In genomic region chrX:20267599-20267923, GRCh38 we compare ENCODE assay signal across 8 cellular contexts. TPM values are rescaled to one million over a fixed set of nuclear protein-coding genes. Genes with fewer than 3 reads are reported as not detected.
DNase-seq lines count a peak whose midpoint lies in the region; ATAC-seq, FAIRE-seq and TF ChIP-seq lines count a peak whose summit lies in the region.

No MANE protein-coding gene starts in this region.

- H3K27me3 Mint-ChIP-seq in activated T-helper 1 cell treated with anti-CD3 and anti-CD28 coated beads, Interleukin-12 subunit alpha, Interleukin-12 subunit beta, Interleukin-2, Interleukin-4 antibody, amounts not matched to agents 30 ng/mL and 10 ng/mL and 1 ng/mL, durations not matched to agents 14 hours and 24 hours and 36 hours (ENCODE audit: insufficient read depth) = peaks cover 8% of the 10 kb centered on the region

- H3K27me3 ChIP-seq in H7 (ENCODE audit: control insufficient read depth, insufficient read depth, low read length) (peaks cover 22% of the 10 kb centered on the region), hepatocyte (no peaks in the 10 kb centered on the region)

- H3K27ac ChIP-seq in hepatocyte (peak overlapping the region; percentile 81), skin epidermis (peak overlapping the region; percentile 53 to 93 (median 85))

- H3K9me2 ChIP-seq in hepatocyte (replicated peaks; ENCODE audit: insufficient read depth) = no peaks in the 10 kb centered on the region

- intact Hi-C loops in activated T-helper 1 cell treated with anti-CD3 and anti-CD28 coated beads, Interleukin-12 subunit alpha, Interleukin-12 subunit beta, Interleukin-2, Interleukin-4 antibody, amounts not matched to agents 30 ng/mL and 10 ng/mL and 1 ng/mL, durations not matched to agents 14 hours and 24 hours and 36 hours (cut with micrococcal nuclease) = loop anchor here (2.0 to 10.0 kb wide), 4 partner anchors 65 to 1107 kb away; partner anchors contain the start of genes CNKSR2 and PDHA1

- H2AFZ ChIP-seq in hepatocyte = peak overlapping the region; percentile 70

- peak overlapping the region; percentile 87 for H3K4me2 ChIP-seq in hepatocyte

- H3K36me3 Mint-ChIP-seq in activated T-helper 1 cell treated with anti-CD3 and anti-CD28 coated beads, Interleukin-12 subunit alpha, Interleukin-12 subunit beta, Interleukin-2, Interleukin-4 antibody, amounts not matched to agents 30 ng/mL and 10 ng/mL and 1 ng/mL, durations not matched to agents 14 hours and 24 hours and 36 hours (ENCODE audit: low read depth) = peaks cover 3% of the 10 kb centered on the region

- peaks cover 5% of the 10 kb centered on the region for H4K20me1 ChIP-seq in hepatocyte (ENCODE audit: insufficient read depth, poor library complexity, severe bottlenecking)

- H3K4me1 Mint-ChIP-seq in activated T-helper 1 cell treated with anti-CD3 and anti-CD28 coated beads, Interleukin-12 subunit alpha, Interleukin-12 subunit beta, Interleukin-2, Interleukin-4 antibody, amounts not matched to agents 30 ng/mL and 10 ng/mL and 1 ng/mL, durations not matched to agents 14 hours and 24 hours and 36 hours (ENCODE audit: low read depth) = peaks cover 20% of the 10 kb centered on the region

- H3K36me3 ChIP-seq in H7 (replicated peaks; ENCODE audit: control insufficient read depth, insufficient read depth, low read length) (no peaks in the 10 kb centered on the region), hepatocyte (replicated peaks; ENCODE audit: insufficient read depth, low read depth) (no peaks in the 10 kb centered on the region)

- H3K79me2 ChIP-seq in hepatocyte = peaks cover 33% of the 10 kb centered on the region

- ATAC-seq in GM19324 (IDR thresholded peaks at IDR 0.05; ENCODE audit: low FRiP score, unreplicated experiment) (no peak), esophagus mucosa (no peak)

- DNase-seq in H7 (no peak), hepatocyte (ENCODE audit: low spot score) (no peak), D721Med (ENCODE audit: insufficient read length, low spot score) (no peak)
- DNase-seq in activated T-helper 1 cell treated with anti-CD3 and anti-CD28 coated beads, Interleukin-12 subunit alpha, Interleukin-12 subunit beta, Interleukin-2, Interleukin-4 antibody, amounts not matched to agents 30 ng/mL and 10 ng/mL and 1 ng/mL, durations not matched to agents 14 hours and 24 hours and 36 hours (ENCODE audit: low spot score) = no peak
- DNase-seq in activated CD4-positive, alpha-beta T cell treated with anti-CD3 and anti-CD28 coated beads for 4 hours = no peak

- H3K4me1 ChIP-seq in hepatocyte (ENCODE audit: insufficient read depth) = peaks cover 5% of the 10 kb centered on the region

- peak overlapping the region; percentile 55 for H3K27ac Mint-ChIP-seq in activated T-helper 1 cell treated with anti-CD3 and anti-CD28 coated beads, Interleukin-12 subunit alpha, Interleukin-12 subunit beta, Interleukin-2, Interleukin-4 antibody, amounts not matched to agents 30 ng/mL and 10 ng/mL and 1 ng/mL, durations not matched to agents 14 hours and 24 hours and 36 hours

- WGBS in hepatocyte (ENCODE audit: low lambda C conversion rate, missing lambda C conversion rate) = 42% methylated on average over 14 of the region's 15 CpGs

- TF ChIP-seq CTCF in hepatocyte (IDR thresholded peaks at IDR 0.05; ENCODE audit: poor library complexity) (no peak), D721Med (IDR thresholded peaks at IDR 0.05; ENCODE audit: insufficient read depth, missing control alignments) (no peak)

- no peaks in the 10 kb centered on the region for H3K9me3 Mint-ChIP-seq in activated T-helper 1 cell treated with anti-CD3 and anti-CD28 coated beads, Interleukin-12 subunit alpha, Interleukin-12 subunit beta, Interleukin-2, Interleukin-4 antibody, amounts not matched to agents 30 ng/mL and 10 ng/mL and 1 ng/mL, durations not matched to agents 14 hours and 24 hours and 36 hours

- no peaks in the 10 kb centered on the region for H3K9me3 ChIP-seq in hepatocyte (ENCODE audit: low read depth)

- H3K4me3 Mint-ChIP-seq in activated T-helper 1 cell treated with anti-CD3 and anti-CD28 coated beads, Interleukin-12 subunit alpha, Interleukin-12 subunit beta, Interleukin-2, Interleukin-4 antibody, amounts not matched to agents 30 ng/mL and 10 ng/mL and 1 ng/mL, durations not matched to agents 14 hours and 24 hours and 36 hours = peak overlapping the region; percentile 83

- FAIRE-seq in D721Med (lab: Jason Lieb, UNC) = no peak

- H3K4me3 ChIP-seq in H7 (ENCODE audit: insufficient read depth, low read depth, low read length) (peak overlapping the region; percentile 65), hepatocyte (peak overlapping the region; percentile 55), skin epidermis (peak overlapping the region; percentile 52 to 78 (median 62))

RNA-seq across cellular contexts. Expression of gene RPS6KA3, which starts 0.9 kb away (rescaled TPM):
- 8.3 and 12.7 TPM in 2 replicates for total RNA-seq in H7 (2014; rRNA removed; shearing (Covaris generic))
- 58.8 and 60.6 TPM in 2 replicates for total RNA-seq in activated T-helper 1 cell treated with anti-CD3 and anti-CD28 coated beads, Interleukin-12 subunit alpha, Interleukin-12 subunit beta, Interleukin-2, Interleukin-4 antibody, amounts not matched to agents 30 ng/mL and 10 ng/mL and 1 ng/mL, durations not matched to agents 14 hours and 24 hours and 36 hours
- total RNA-seq in hepatocyte = 93.4 and 99.4 TPM in 2 replicates
- polyA plus RNA-seq in hepatocyte = 30.6 and 38.6 TPM in 2 replicates
- 18.9 TPM for total RNA-seq in esophagus mucosa
